ENCODE assay signal across 11 cellular contexts in the genomic region with DNA sequence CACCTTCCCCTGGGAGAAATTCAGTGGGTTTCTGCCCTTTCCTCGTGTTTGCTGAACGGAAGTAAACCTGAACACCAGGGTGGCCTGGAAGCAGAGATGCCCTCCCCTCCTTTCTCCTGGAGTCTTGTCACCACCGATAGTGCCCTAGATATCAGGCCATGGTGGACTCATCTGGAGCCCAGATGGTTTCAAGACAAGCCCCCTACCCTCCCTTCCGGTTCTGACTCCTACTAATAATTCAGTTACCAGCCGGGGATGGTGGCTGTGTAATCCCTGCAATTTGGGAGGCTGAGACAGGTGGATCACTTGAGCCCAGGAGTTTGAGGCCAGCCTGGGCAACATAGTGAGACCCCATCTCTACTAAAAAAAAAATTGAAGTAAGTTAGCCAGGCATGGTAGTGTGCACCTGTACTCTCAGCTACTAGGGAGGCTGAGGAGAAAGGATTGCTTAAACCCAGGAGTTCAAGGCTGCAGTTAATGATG.
"Had no signal": no experiment of that assay in that cellular context is flagged by ENCODE, and none has a peak within 500 bp of the region (broad histone marks: within the 10 kb centered on the region; RNA-seq: fewer than 3 reads in every experiment).

No MANE protein-coding gene starts in this region.

- H3K4me1 ChIP-seq: foreskin keratinocyte had no signal

- H3K27me3 ChIP-seq: ovary had no signal

- H3K9me3 Mint-ChIP-seq: natural killer cell treated with Interleukin-12 subunit alpha and Interleukin-12 subunit beta and Interleukin-15 and Interleukin-18, amount 100 ng/mL, for 72 hours; T-helper 1 cell treated with Interleukin-12 subunit alpha and Interleukin-12 subunit beta and Interleukin-4 antibody, amounts not matched to agents 30 μg/mL and 1 μg/mL, for 36 hours; WTC11 had no signal

- H3K27ac Mint-ChIP-seq: natural killer cell treated with Interleukin-12 subunit alpha and Interleukin-12 subunit beta and Interleukin-15 and Interleukin-18, amount 100 ng/mL, for 72 hours; T-helper 1 cell treated with Interleukin-12 subunit alpha and Interleukin-12 subunit beta and Interleukin-4 antibody, amounts not matched to agents 30 μg/mL and 1 μg/mL, for 36 hours; WTC11 had no signal

- FAIRE-seq: endothelial cell of umbilical vein, small intestine, urothelium cell line had no signal

- H3K36me3 ChIP-seq: ovary had no signal

- H3K4me3 ChIP-seq: mucosa of descending colon, ovary had no signal

- DNase-seq: activated CD4-positive, alpha-beta T cell treated with anti-CD3 and anti-CD28 coated beads for 48 hours; foreskin keratinocyte; left colon; small intestine had no signal

- H3K9me3 ChIP-seq: mucosa of descending colon, ovary had no signal

- H3K4me3 Mint-ChIP-seq: natural killer cell treated with Interleukin-12 subunit alpha and Interleukin-12 subunit beta and Interleukin-15 and Interleukin-18, amount 100 ng/mL, for 72 hours; T-helper 1 cell treated with Interleukin-12 subunit alpha and Interleukin-12 subunit beta and Interleukin-4 antibody, amounts not matched to agents 30 μg/mL and 1 μg/mL, for 36 hours had no signal

- H3K27ac ChIP-seq: foreskin keratinocyte, ovary had no signal

- ATAC-seq: foreskin keratinocyte; left colon; mucosa of descending colon; natural killer cell treated with Interleukin-12 subunit alpha and Interleukin-12 subunit beta and Interleukin-15 and Interleukin-18, amount 100 ng/mL, for 72 hours; WTC11 had no signal
